Comparison of ENCODE assay signal across 7 cellular contexts in genomic region chr6:36360241-36361054, GRCh38. TPM values are rescaled to one million over a fixed set of nuclear protein-coding genes. Genes with fewer than 3 reads are reported as not detected.
DNase-seq lines count a peak whose midpoint lies in the region; ATAC-seq and TF ChIP-seq lines count a peak whose summit lies in the region.

No MANE protein-coding gene starts in this region.

- H3K27ac Mint-ChIP-seq in stimulated activated naive CD8-positive, alpha-beta T cell treated with anti-CD3 and anti-CD28 coated beads, Interleukin-15, amount 100 ng/mL, for 72 hours = no peak overlapping the region

- H3K36me3 Mint-ChIP-seq in activated T-cell treated with anti-CD3 and anti-CD28 coated beads, Interleukin-2, amount 50 U/mL, for 4 hours (ENCODE audit: insufficient read depth) = no peaks in the 10 kb centered on the region

- no peak overlapping the region for H3K4me3 Mint-ChIP-seq in activated T-cell treated with anti-CD3 and anti-CD28 coated beads, Interleukin-2, amount 50 U/mL, for 4 hours
- peak overlapping the region in 1 of 2 donors; percentile 41 for H3K4me3 Mint-ChIP-seq in stimulated activated naive CD8-positive, alpha-beta T cell treated with anti-CD3 and anti-CD28 coated beads, Interleukin-15, amount 100 ng/mL, for 72 hours

- H3K4me3 ChIP-seq in LNCaP clone FGC (ENCODE audit: low read depth, low read length) = no peak overlapping the region
- H3K4me3 ChIP-seq in Panc1 (ENCODE audit: low read depth in 2 of 2, low read length in 2 of 2) = no peak overlapping the region; a peak in 1 of 4 replicates
- H3K4me3 ChIP-seq in neural cell (ENCODE audit: low read length) = no peak overlapping the region

- H3K9me2 ChIP-seq in neural cell (ENCODE audit: insufficient read depth, low read length) = no peaks in the 10 kb centered on the region

- no peaks in the 10 kb centered on the region for H3F3A ChIP-seq in neural cell (ENCODE audit: insufficient read depth, low read length, poor library complexity, severe bottlenecking)

- POLR2A ChIA-PET in Panc1 (lab: Charles Lee) = no interaction called here

- intact Hi-C loops in Panc1 (cut with micrococcal nuclease; ENCODE audit: unreplicated experiment) = loop anchor here (1.0 to 5.0 kb wide), 2 partner anchors 58 to 333 kb away; partner anchors contain the start of gene MAPK14

- no TSS peak for BruUV-seq in Panc1 (replicated peaks; lab: Mats Ljungman, UMichigan)

- in situ Hi-C loops in Panc1 (cut with HindIII; ENCODE audit: low pct_unique_long_range_greater_than_20kb, low sequenced_read_pairs) = no loop called here

- TF ChIP-seq CTCF in LNCaP clone FGC (IDR thresholded peaks at IDR 0.05; ENCODE audit: control insufficient read depth, extremely low read depth, insufficient read depth) (peak; percentile 79), Panc1 (IDR thresholded peaks at IDR 0.05) (peak; percentile 88), neural cell (IDR thresholded peaks at IDR 0.05; ENCODE audit: poor library complexity, severe bottlenecking) (peak; percentile 94)

- H3K9me3 Mint-ChIP-seq in activated T-cell treated with anti-CD3 and anti-CD28 coated beads, Interleukin-2, amount 50 U/mL, for 4 hours = no peaks in the 10 kb centered on the region
- H3K9me3 Mint-ChIP-seq in stimulated activated naive CD8-positive, alpha-beta T cell treated with anti-CD3 and anti-CD28 coated beads, Interleukin-15, amount 100 ng/mL, for 72 hours = no peaks in the 10 kb centered on the region

- no peaks in the 10 kb centered on the region for H4K20me1 ChIP-seq in neural cell (ENCODE audit: insufficient read depth)

- no peak overlapping the region for H3K9ac ChIP-seq in neural cell (ENCODE audit: low read length)

- H3K4me1 Mint-ChIP-seq in activated T-cell treated with anti-CD3 and anti-CD28 coated beads, Interleukin-2, amount 50 U/mL, for 4 hours (ENCODE audit: low read depth) = peaks cover 21% of the 10 kb centered on the region
- peaks cover 51% of the 10 kb centered on the region for H3K4me1 Mint-ChIP-seq in stimulated activated naive CD8-positive, alpha-beta T cell treated with anti-CD3 and anti-CD28 coated beads, Interleukin-15, amount 100 ng/mL, for 72 hours

- no peaks in the 10 kb centered on the region for H3K36me3 ChIP-seq in Panc1 (ENCODE audit: control insufficient read depth, insufficient read depth, low read length)
- H3K36me3 ChIP-seq in neural cell (ENCODE audit: insufficient read depth, low read length) = no peaks in the 10 kb centered on the region

- CTCF ChIA-PET in Panc1 (lab: Charles Lee) = interaction anchor here (0.5 to 1.7 kb wide), 6 partner anchors 19 to 239 kb away, joined by 3 to 6 read pairs (median 4); no protein-coding TSS in a partner anchor

- H2AFZ ChIP-seq in neural cell (ENCODE audit: low read depth, low read length) = no peak overlapping the region

- H3K4me2 ChIP-seq in neural cell (ENCODE audit: low read length) = no peak overlapping the region

- H3K27ac ChIP-seq in Panc1 (ENCODE audit: low read length) = no peak overlapping the region
- no peak overlapping the region for H3K27ac ChIP-seq in neural cell (ENCODE audit: low read length)

- H3K9me3 ChIP-seq in Panc1 (ENCODE audit: control insufficient read depth, insufficient read depth, low read depth, low read length) (no peaks in the 10 kb centered on the region), neural cell (ENCODE audit: low read length) (no peaks in the 10 kb centered on the region)

- TF ChIP-seq RAD21 in neural cell (conservative IDR thresholded peaks at IDR 0.05) = peak; percentile 98

- H3K79me2 ChIP-seq in neural cell (replicated peaks; ENCODE audit: insufficient read depth, low read length) = no peaks in the 10 kb centered on the region

- peaks cover 3% of the 10 kb centered on the region for H3K27me3 Mint-ChIP-seq in activated T-cell treated with anti-CD3 and anti-CD28 coated beads, Interleukin-2, amount 50 U/mL, for 4 hours (ENCODE audit: low read depth)
- H3K27me3 Mint-ChIP-seq in stimulated activated naive CD8-positive, alpha-beta T cell treated with anti-CD3 and anti-CD28 coated beads, Interleukin-15, amount 100 ng/mL, for 72 hours = peaks cover 3% of the 10 kb centered on the region

- no peak for DNase-seq in LNCaP clone FGC (ENCODE audit: low read depth)
- peak; percentile 27 for DNase-seq in Panc1 (ENCODE audit: low read depth, low spot score)
- DNase-seq in activated T-cell treated with anti-CD3 and anti-CD28 coated beads, Interleukin-2, amount 50 U/mL, for 4 hours = peak; percentile 56
- peak; percentile 57 for DNase-seq in fibroblast of gingiva (ENCODE audit: low read depth)
- DNase-seq in stimulated activated naive CD8-positive, alpha-beta T cell treated with anti-CD3 and anti-CD28 coated beads, Interleukin-15, amount 100 ng/mL, for 72 hours = peak; percentile 72 to 74

- ATAC-seq in GM18502 (IDR thresholded peaks at IDR 0.05; ENCODE audit: poor library complexity, unreplicated experiment) (peak; percentile 48), Panc1 (peak; percentile 94)
- ATAC-seq in activated T-cell treated with anti-CD3 and anti-CD28 coated beads, Interleukin-2, amount 50 U/mL, for 4 hours = peak; percentile 82 to 85
- peak; percentile 75 for ATAC-seq in stimulated activated naive CD8-positive, alpha-beta T cell treated with anti-CD3 and anti-CD28 coated beads, Interleukin-15, amount 100 ng/mL, for 72 hours

- H3K27me3 ChIP-seq in Panc1 (ENCODE audit: control insufficient read depth, insufficient read depth, low read length) (no peaks in the 10 kb centered on the region), neural cell (ENCODE audit: insufficient read depth, low read depth, low read length) (no peaks in the 10 kb centered on the region)

- no peak for TF ChIP-seq EP300 in neural cell (conservative IDR thresholded peaks at IDR 0.05; ENCODE audit: poor library complexity, severe bottlenecking)

- 0 out of 2 replicates have a peak, but pooled peaks cover 4% of the 10 kb centered on the region for H3K4me1 ChIP-seq in Panc1 (ENCODE audit: control insufficient read depth, insufficient read depth, low read length)

TF ChIP-seq in neural cell, 6 proteins besides CTCF, POLR2A, EP300 and RAD21:
- TF ChIP-seq MXI1 (conservative IDR thresholded peaks at IDR 0.05; ENCODE audit: poor library complexity, severe bottlenecking) (peak; percentile 64), REST (IDR thresholded peaks at IDR 0.05; ENCODE audit: borderline replicate concordance) (no peak), SMC3 (conservative IDR thresholded peaks at IDR 0.05; ENCODE audit: poor library complexity) (peak; percentile 96), EZH2 (IDR thresholded peaks at IDR 0.05; ENCODE audit: borderline replicate concordance, insufficient read depth, low read length, poor library complexity, severe bottlenecking) (no peak), TAF1 (IDR thresholded peaks at IDR 0.05; ENCODE audit: low read depth) (no peak)

RNA-seq across cellular contexts. Expression of gene BNIP5, which starts 23.8 kb away (rescaled TPM):
- total RNA-seq in Panc1 (2021; ENCODE audit: unreplicated experiment) = not detected
- polyA plus RNA-seq in Panc1 (2012; ENCODE audit: insufficient read length) = not detected
- total RNA-seq in activated T-cell treated with anti-CD3 and anti-CD28 coated beads, Interleukin-2, amount 50 U/mL, for 4 hours = not detected
- not detected in 2 replicates for polyA plus RNA-seq in neural cell
- not detected in 2 replicates for polyA minus RNA-seq in neural cell

RNA-seq across cellular contexts. Expression of gene ETV7, which starts 27.0 kb away (rescaled TPM):
- 2.0 TPM for total RNA-seq in Panc1 (2021; ENCODE audit: unreplicated experiment)
- 1.5 TPM for polyA plus RNA-seq in Panc1 (2012; ENCODE audit: insufficient read length)
- total RNA-seq in activated T-cell treated with anti-CD3 and anti-CD28 coated beads, Interleukin-2, amount 50 U/mL, for 4 hours = 1 to 10 TPM in 2 of 3 donors, under 1 TPM in 1; 0.45 to 4.9 (median 1.7) TPM
- 0.32 TPM in 1 of 2 replicates, not detected in the other for polyA plus RNA-seq in neural cell
- not detected in 2 replicates for polyA minus RNA-seq in neural cell
